9 cellular contexts compared by ENCODE assay signal in genomic region chr1:157044326-157044725, GRCh38. TPM values are rescaled to one million over a fixed set of nuclear protein-coding genes. Genes with fewer than 3 reads are reported as not detected.
DNase-seq lines count a peak whose midpoint lies in the region; ATAC-seq and TF ChIP-seq lines count a peak whose summit lies in the region.
"Had no signal": no experiment of that assay in that cellular context is flagged by ENCODE, and none has a peak within 500 bp of the region (broad histone marks: within the 10 kb centered on the region; RNA-seq: fewer than 3 reads in every experiment).

No MANE protein-coding gene starts in this region.

- peak overlapping the region in 5 of 8 donors; percentile 2 to 43 (median 29) for H3K4me3 Mint-ChIP-seq in CD4-positive, alpha-beta memory T cell
- H3K4me3 Mint-ChIP-seq in progenitor cell of endocrine pancreas (ENCODE audit: low read depth), result peak overlapping the region; percentile 94

- intact Hi-C loops in CD4-positive, alpha-beta memory T cell (cut with micrococcal nuclease), result no loop called here
- intact Hi-C loops in Panc1 (cut with micrococcal nuclease; ENCODE audit: unreplicated experiment), result no loop called here
- intact Hi-C loops in head of caudate nucleus (cut with DNase I), result no loop called here

- H3K9me3 Mint-ChIP-seq in CD4-positive, alpha-beta memory T cell, result peaks cover 0 to 2% (median 0%) of the 10 kb centered on the region in 8 donors
- no peaks in the 10 kb centered on the region for H3K9me3 Mint-ChIP-seq in progenitor cell of endocrine pancreas (ENCODE audit: low read depth)

- no peaks in the 10 kb centered on the region for H3K36me3 ChIP-seq in CD4-positive, alpha-beta memory T cell (ENCODE audit: insufficient read depth, low read length)
- peaks cover 4% of the 10 kb centered on the region; the same call in 1 of the 2 replicates for H3K36me3 ChIP-seq in Panc1 (ENCODE audit: control insufficient read depth, insufficient read depth, low read length)

- peaks cover 19% of the 10 kb centered on the region for H3K27me3 ChIP-seq in CD4-positive, alpha-beta memory T cell (ENCODE audit: insufficient read depth, low read length)
- no peaks in the 10 kb centered on the region for H3K27me3 ChIP-seq in Panc1 (ENCODE audit: control insufficient read depth, insufficient read depth, low read length)

- H3K27me3 Mint-ChIP-seq in CD4-positive, alpha-beta memory T cell, result peaks cover 41 to 51% of the 10 kb centered on the region in 2 donors
- no peaks in the 10 kb centered on the region for H3K27me3 Mint-ChIP-seq in progenitor cell of endocrine pancreas

- no peak for DNase-seq in CD4-positive, alpha-beta memory T cell
- DNase-seq in Panc1 (ENCODE audit: low read depth, low spot score) (no peak), fibroblast of the aortic adventitia (ENCODE audit: low read depth) (no peak), progenitor cell of endocrine pancreas (ENCODE audit: low spot score, unreplicated experiment) (no peak), head of caudate nucleus (no peak), NCI-H2227 treated with DMSO at 0.1 percent for 48 hours (lab: John Stamatoyannopoulos, UW) (no peak), NOMO-1 (lab: John Stamatoyannopoulos, UW; ENCODE audit: unreplicated experiment in 2 of 2) (no peak)
- DNase-seq in activated CD8-positive, alpha-beta memory T cell treated with anti-CD3 and anti-CD28 coated beads for 24 hours, result no peak
- DNase-seq: activated effector memory CD4-positive, alpha-beta T cell treated with Interleukin-2 at 50 U/mL for 16 hours had no signal

- ATAC-seq in Panc1, result no peak

- peaks cover 10% of the 10 kb centered on the region for H3K4me1 ChIP-seq in CD4-positive, alpha-beta memory T cell (ENCODE audit: insufficient read depth, low read length)
- H3K4me1 ChIP-seq in Panc1 (ENCODE audit: control insufficient read depth, insufficient read depth, low read length), result peaks cover 30% of the 10 kb centered on the region

- in situ Hi-C loops in Panc1 (cut with HindIII; ENCODE audit: low pct_unique_long_range_greater_than_20kb, low sequenced_read_pairs), result no loop called here

- TSS peak; percentile 74 for BruUV-seq in Panc1 (replicated peaks; lab: Mats Ljungman, UMichigan)

- no peak overlapping the region for H3K4me3 ChIP-seq in CD4-positive, alpha-beta memory T cell (ENCODE audit: low read length in 2 of 2)
- H3K4me3 ChIP-seq in Panc1 (ENCODE audit: low read depth in 2 of 2, low read length in 2 of 2), result peak overlapping the region; percentile 75 to 93
- peak overlapping the region; percentile 81 for H3K4me3 ChIP-seq in fibroblast of the aortic adventitia (ENCODE audit: low read depth, low read length)

- peaks cover 8 to 11% (median 10%) of the 10 kb centered on the region in 4 donors for H3K4me1 Mint-ChIP-seq in CD4-positive, alpha-beta memory T cell
- H3K4me1 Mint-ChIP-seq in progenitor cell of endocrine pancreas (ENCODE audit: low read depth), result peaks cover 53% of the 10 kb centered on the region

- TF ChIP-seq CTCF in Panc1 (IDR thresholded peaks at IDR 0.05) (no peak), fibroblast of the aortic adventitia (IDR thresholded peaks at IDR 0.05; ENCODE audit: insufficient read depth, low read length) (no peak), progenitor cell of endocrine pancreas (IDR thresholded peaks at IDR 0.05; ENCODE audit: unreplicated experiment) (no peak)

- H3K27ac Mint-ChIP-seq in CD4-positive, alpha-beta memory T cell, result no peak overlapping the region
- peak overlapping the region; percentile 99 for H3K27ac Mint-ChIP-seq in progenitor cell of endocrine pancreas

- H3K27ac ChIP-seq in CD4-positive, alpha-beta memory T cell (ENCODE audit: low read depth, low read length), result no peak overlapping the region
- peak overlapping the region; percentile 98 for H3K27ac ChIP-seq in Panc1 (ENCODE audit: low read length)

- H3K36me3 Mint-ChIP-seq in CD4-positive, alpha-beta memory T cell, result peaks cover 0 to 1% of the 10 kb centered on the region in 2 donors
- peaks cover 3% of the 10 kb centered on the region for H3K36me3 Mint-ChIP-seq in progenitor cell of endocrine pancreas (ENCODE audit: insufficient read depth)

- H3K9me3 ChIP-seq in CD4-positive, alpha-beta memory T cell (ENCODE audit: control insufficient read depth in 1 of 2, low read length in 2 of 2), result no peaks in the 10 kb centered on the region
- no peaks in the 10 kb centered on the region for H3K9me3 ChIP-seq in Panc1 (ENCODE audit: control insufficient read depth, insufficient read depth, low read depth, low read length)

- POLR2A ChIA-PET in CD4-positive, alpha-beta memory T cell (lab: Charles Lee; ENCODE audit: partially characterized antibody), result no interaction called here
- POLR2A ChIA-PET in Panc1 (lab: Charles Lee), result no interaction called here

- CTCF ChIA-PET in CD4-positive, alpha-beta memory T cell (lab: Charles Lee; ENCODE audit: partially characterized antibody), result no interaction called here
- CTCF ChIA-PET in Panc1 (lab: Charles Lee), result interaction anchor here (0.7 to 1.2 kb wide), 3 partner anchors 46 to 489 kb away, joined by 3 to 4 read pairs (median 4); no protein-coding TSS in a partner anchor

RNA-seq across cellular contexts. Expression of gene ARHGEF11, which starts 1.2 kb away (rescaled TPM):
- total RNA-seq in CD4-positive, alpha-beta memory T cell, result 10 to 100 TPM; 22.7 to 24.1 TPM
- polyA plus RNA-seq in CD4-positive, alpha-beta memory T cell, result 10 to 100 TPM in 1 of 2 donors, 1 to 10 TPM in 1; 7.9 to 19.1 TPM
- total RNA-seq in Panc1 (2021; ENCODE audit: unreplicated experiment), result 55.5 TPM
- 44.3 TPM for polyA plus RNA-seq in Panc1 (2012; ENCODE audit: insufficient read length)
- total RNA-seq in fibroblast of the aortic adventitia (ENCODE audit: low replicate concordance), result 32.2 and 53.2 TPM in 2 replicates
- total RNA-seq in progenitor cell of endocrine pancreas, result 55.9 and 56.7 TPM in 2 replicates

RNA-seq across cellular contexts. Expression of gene ETV3L, which starts 55.3 kb away (rescaled TPM):
- not detected for total RNA-seq in CD4-positive, alpha-beta memory T cell
- not detected for polyA plus RNA-seq in CD4-positive, alpha-beta memory T cell
- not detected for total RNA-seq in Panc1 (2021; ENCODE audit: unreplicated experiment)
- polyA plus RNA-seq in Panc1 (2012; ENCODE audit: insufficient read length), result not detected
- not detected in 2 replicates for total RNA-seq in fibroblast of the aortic adventitia (ENCODE audit: low replicate concordance)
- total RNA-seq in progenitor cell of endocrine pancreas, result 0.67 and 0.72 TPM in 2 replicates

Comparison
In these comparisons a context has a peak if more than half of its experiments do, and no peak if none do; other contexts are left out.
1. H3K4me3 ChIP-seq: peak in Panc1 (2 of 2) and fibroblast of the aortic adventitia (single experiment); none in CD4-positive, alpha-beta memory T cell (0 of 2).